ENCODE assay signal across 3 cellular contexts in genomic region chr2:240588669-240589068, GRCh38.
TF ChIP-seq lines count a peak whose summit lies in the region.

No MANE protein-coding gene starts in this region.

TF ChIP-seq in SK-N-SH, 30 proteins besides CTCF, POLR2A, EP300 and RAD21:
- TF ChIP-seq JUND (IDR thresholded peaks at IDR 0.05) (no peak), ELF1 (IDR thresholded peaks at IDR 0.05) (no peak), RXRA (IDR thresholded peaks at IDR 0.05; ENCODE audit: borderline replicate concordance, low read depth) (no peak), FOXM1 (IDR thresholded peaks at IDR 0.05; ENCODE audit: low read depth) (no peak), MAX (IDR thresholded peaks at IDR 0.05; ENCODE audit: low read depth) (no peak), CHD2 (IDR thresholded peaks at IDR 0.05; ENCODE audit: low read length, partially characterized antibody) (no peak), TCF12 (IDR thresholded peaks at IDR 0.05) (no peak)

TF ChIP-seq in SK-N-SH treated with all-trans-retinoic acid at 6 μM for 48 hours, 23 proteins besides CTCF, POLR2A, EP300 and RAD21:
- TF ChIP-seq PPARA (CRISPR knock-in tag; IDR thresholded peaks at IDR 0.05; ENCODE audit: borderline replicate concordance) (no peak), ZNF565 (CRISPR knock-in tag; conservative IDR thresholded peaks at IDR 0.05; ENCODE audit: low read depth) (no peak), ZNF70 (CRISPR knock-in tag; IDR thresholded peaks at IDR 0.05) (no peak), GLIS3 (CRISPR knock-in tag; IDR thresholded peaks at IDR 0.05) (no peak), RARB (CRISPR knock-in tag; IDR thresholded peaks at IDR 0.05) (no peak), POU6F1 (CRISPR knock-in tag; IDR thresholded peaks at IDR 0.05; ENCODE audit: borderline replicate concordance, low read depth) (no peak), ZC3H10 (CRISPR knock-in tag; IDR thresholded peaks at IDR 0.05) (no peak), OSR1 (CRISPR knock-in tag; IDR thresholded peaks at IDR 0.05) (no peak), TSHZ2 (CRISPR knock-in tag; IDR thresholded peaks at IDR 0.05) (no peak), CSDC2 (CRISPR knock-in tag; IDR thresholded peaks at IDR 0.05) (no peak)
- TF ChIP-seq, protein P1, sequence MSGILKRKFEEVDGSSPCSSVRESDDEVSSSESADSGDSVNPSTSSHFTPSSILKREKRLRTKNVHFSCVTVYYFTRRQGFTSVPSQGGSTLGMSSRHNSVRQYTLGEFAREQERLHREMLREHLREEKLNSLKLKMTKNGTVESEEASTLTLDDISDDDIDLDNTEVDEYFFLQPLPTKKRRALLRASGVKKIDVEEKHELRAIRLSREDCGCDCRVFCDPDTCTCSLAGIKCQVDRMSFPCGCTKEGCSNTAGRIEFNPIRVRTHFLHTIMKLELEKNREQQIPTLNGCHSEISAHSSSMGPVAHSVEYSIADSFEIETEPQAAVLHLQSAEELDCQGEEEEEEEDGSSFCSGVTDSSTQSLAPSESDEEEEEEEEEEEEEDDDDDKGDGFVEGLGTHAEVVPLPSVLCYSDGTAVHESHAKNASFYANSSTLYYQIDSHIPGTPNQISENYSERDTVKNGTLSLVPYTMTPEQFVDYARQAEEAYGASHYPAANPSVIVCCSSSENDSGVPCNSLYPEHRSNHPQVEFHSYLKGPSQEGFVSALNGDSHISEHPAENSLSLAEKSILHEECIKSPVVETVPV (CRISPR knock-in tag; IDR thresholded peaks at IDR 0.05): no peak

TF ChIP-seq in IMR-90, 13 proteins besides CTCF, POLR2A, EP300 and RAD21:
- TF ChIP-seq CEBPB (IDR thresholded peaks at IDR 0.05; ENCODE audit: low read depth, low read length) (no peak), BHLHE40 (IDR thresholded peaks at IDR 0.05; ENCODE audit: low read depth, low read length) (no peak), NFE2L2 (IDR thresholded peaks at IDR 0.05; ENCODE audit: low read depth, low read length) (no peak), USF2 (IDR thresholded peaks at IDR 0.05; ENCODE audit: low read depth, low read length) (no peak), RCOR1 (IDR thresholded peaks at IDR 0.05; ENCODE audit: insufficient replicate concordance, low read length) (no peak), MAZ (IDR thresholded peaks at IDR 0.05; ENCODE audit: borderline replicate concordance, low read depth, low read length) (no peak), SMC3 (IDR thresholded peaks at IDR 0.05; ENCODE audit: low read depth, low read length) (no peak), RFX5 (IDR thresholded peaks at IDR 0.05; ENCODE audit: low read depth, low read length) (no peak)
